ENCODE assay signal across 1 cellular context in genomic region chr14:22974530-22975313, GRCh38.
TF ChIP-seq lines count a peak whose summit lies in the region.

No MANE protein-coding gene starts in this region.

TF ChIP-seq in HepG2, 621 proteins besides CTCF, POLR2A, EP300 and RAD21 (continued from another document and continues in another):
- TF ChIP-seq BCL3 (CRISPR knock-in tag; IDR thresholded peaks at IDR 0.05) (no peak), ZNF772 (CRISPR knock-in tag; IDR thresholded peaks at IDR 0.05) (0 out of 2 replicates have a peak, but pooled peaks have one; percentile 22), SIN3B (IDR thresholded peaks at IDR 0.05; ENCODE audit: low read length) (no peak), MBNL3 (CRISPR knock-in tag; conservative IDR thresholded peaks at IDR 0.05) (no peak), HMG20B (CRISPR knock-in tag; conservative IDR thresholded peaks at IDR 0.05) (no peak), HNRNPUL1 (IDR thresholded peaks at IDR 0.05; ENCODE audit: low read depth, low read length) (no peak), ELF4 (CRISPR knock-in tag; IDR thresholded peaks at IDR 0.05; ENCODE audit: borderline replicate concordance) (no peak), ZBTB39 (CRISPR knock-in tag; IDR thresholded peaks at IDR 0.05) (no peak), ZNF605 (CRISPR knock-in tag; IDR thresholded peaks at IDR 0.05) (no peak), HNF4A (CRISPR knock-in tag; IDR thresholded peaks at IDR 0.05) (no peak), NR2F2 (IDR thresholded peaks at IDR 0.05; ENCODE audit: borderline replicate concordance, low read depth) (no peak), ZNF543 (CRISPR knock-in tag; IDR thresholded peaks at IDR 0.05) (no peak), ZNF432 (CRISPR knock-in tag; IDR thresholded peaks at IDR 0.05; ENCODE audit: borderline replicate concordance) (no peak), YEATS4 (CRISPR knock-in tag; IDR thresholded peaks at IDR 0.05; ENCODE audit: borderline replicate concordance) (no peak), NR1H2 (CRISPR knock-in tag; IDR thresholded peaks at IDR 0.05; ENCODE audit: borderline replicate concordance, low read depth) (no peak), ZNF468 (CRISPR knock-in tag; IDR thresholded peaks at IDR 0.05) (no peak), ZNF292 (CRISPR knock-in tag; IDR thresholded peaks at IDR 0.05; ENCODE audit: borderline replicate concordance, low read depth) (no peak), IKZF4 (CRISPR knock-in tag; IDR thresholded peaks at IDR 0.05; ENCODE audit: borderline replicate concordance, low read depth, not compliant biosample characterization) (no peak), ZNF891 (CRISPR knock-in tag; IDR thresholded peaks at IDR 0.05) (no peak), ZSCAN31 (CRISPR knock-in tag; IDR thresholded peaks at IDR 0.05; ENCODE audit: low read depth) (no peak), ADNP (CRISPR knock-in tag; IDR thresholded peaks at IDR 0.05) (no peak), ZNF280B (CRISPR knock-in tag; IDR thresholded peaks at IDR 0.05; ENCODE audit: borderline replicate concordance) (no peak), DNMT1 (CRISPR knock-in tag; IDR thresholded peaks at IDR 0.05) (0 out of 2 replicates have a peak, but pooled peaks have one; percentile 25), ZNF225 (CRISPR knock-in tag; IDR thresholded peaks at IDR 0.05) (peak; percentile 90), REST (IDR thresholded peaks at IDR 0.05; ENCODE audit: borderline replicate concordance in 1 of 2, low read depth in 1 of 2, low read length in 2 of 2) (no peak), CHCHD3 (CRISPR knock-in tag; IDR thresholded peaks at IDR 0.05) (0 out of 2 replicates have a peak, but pooled peaks have one; percentile 27), POLR2G (IDR thresholded peaks at IDR 0.05; ENCODE audit: low read depth, low read length) (peak; percentile 25; the same call in 1 of the 2 replicates), GMEB1 (CRISPR knock-in tag; IDR thresholded peaks at IDR 0.05; ENCODE audit: borderline replicate concordance) (no peak), ZSCAN5A (CRISPR knock-in tag; IDR thresholded peaks at IDR 0.05; ENCODE audit: borderline replicate concordance) (no peak), TAF15 (IDR thresholded peaks at IDR 0.05; ENCODE audit: low read depth, low read length, poor library complexity, severe bottlenecking) (no peak), ZNF530 (CRISPR knock-in tag; IDR thresholded peaks at IDR 0.05; ENCODE audit: low read depth) (no peak), ZNF724P (CRISPR knock-in tag; IDR thresholded peaks at IDR 0.05; ENCODE audit: borderline replicate concordance) (peak; percentile 76; the same call in 1 of the 2 replicates), ZNF383 (CRISPR knock-in tag; IDR thresholded peaks at IDR 0.05; ENCODE audit: borderline replicate concordance) (no peak), ZNF484 (CRISPR knock-in tag; IDR thresholded peaks at IDR 0.05; ENCODE audit: borderline replicate concordance, low read depth) (no peak), FOXM1 (CRISPR knock-in tag; IDR thresholded peaks at IDR 0.05) (no peak), ZBTB44 (CRISPR knock-in tag; IDR thresholded peaks at IDR 0.05) (no peak), ZNF746 (CRISPR knock-in tag; IDR thresholded peaks at IDR 0.05) (no peak), TFDP2 (CRISPR knock-in tag; IDR thresholded peaks at IDR 0.05) (no peak), ZNF441 (CRISPR knock-in tag; IDR thresholded peaks at IDR 0.05; ENCODE audit: borderline replicate concordance) (no peak), ZNF558 (CRISPR knock-in tag; IDR thresholded peaks at IDR 0.05; ENCODE audit: borderline replicate concordance) (no peak), HMGXB4 (CRISPR knock-in tag; IDR thresholded peaks at IDR 0.05; ENCODE audit: borderline replicate concordance in 1 of 2, low read depth in 1 of 2) (no peak), ZNF766 (CRISPR knock-in tag; IDR thresholded peaks at IDR 0.05; ENCODE audit: borderline replicate concordance) (no peak), ZBTB38 (CRISPR knock-in tag; IDR thresholded peaks at IDR 0.05) (peak; percentile 20; the same call in 1 of the 2 replicates), ZNF510 (CRISPR knock-in tag; IDR thresholded peaks at IDR 0.05; ENCODE audit: low read depth) (no peak), ZNF512 (CRISPR knock-in tag; IDR thresholded peaks at IDR 0.05) (no peak)
